Comparison of ENCODE assay signal across 18 cellular contexts in genomic region chr5:64295100-64295499, GRCh38.
DNase-seq lines count a peak whose midpoint lies in the region; ATAC-seq and TF ChIP-seq lines count a peak whose summit lies in the region.
"Had no signal": no experiment of that assay in that cellular context is flagged by ENCODE, and none has a peak within 500 bp of the region (broad histone marks: within the 10 kb centered on the region; RNA-seq: fewer than 3 reads in every experiment).

No MANE protein-coding gene starts in this region.

- no peaks in the 10 kb centered on the region for H3K36me3 ChIP-seq in transverse colon

- no peak overlapping the region for H3K27ac ChIP-seq in transverse colon

- in situ Hi-C loops in G401 (cut with HindIII; ENCODE audit: low sequenced_read_pairs): no loop called here
- in situ Hi-C loops in transverse colon (cut with MboI; ENCODE audit: low pct_ligation_motif_present in 1 of 4, low pct_unique_long_range_greater_than_20kb in 1 of 4, low sequenced_read_pairs in 3 of 4): no loop called here

- intact Hi-C loops in transverse colon (cut with DNase I; ENCODE audit: low total_unique reads): no loop called here

- WGBS in transverse colon (ENCODE audit: low coverage in 1 of 2), 2 donors: 100% methylated on average over 1 of the region's 1 CpG; no CpG with 5 or more reads in 1 of the 2 donors

- no peak for ATAC-seq in GM21381 (IDR thresholded peaks at IDR 0.05; ENCODE audit: unreplicated experiment)
- ATAC-seq: K562, T-helper 17 cell had no signal

- H3K4me3 ChIP-seq in transverse colon: no peak overlapping the region
- H3K4me3 ChIP-seq: K562 had no signal

- TF ChIP-seq CTCF in transverse colon (IDR thresholded peaks at IDR 0.05): no peak

- DNase-seq in G401 (ENCODE audit: low spot score) (peak; percentile 80), NCI-H187 treated with DMSO at 0.1 percent for 48 hours (lab: John Stamatoyannopoulos, UW) (peak; percentile 91), NCI-H510A treated with DMSO at 0.1 percent for 48 hours (lab: John Stamatoyannopoulos, UW) (peak; percentile 27), kidney tubule cell (ENCODE audit: low spot score) (peak; percentile 1), superior temporal gyrus (ENCODE audit: extremely low spot score) (no peak), transverse colon (no peak)
- DNase-seq: ACHN, AML-193, COR-L47, DMS79 treated with DMSO at 0.1 percent for 48 hours, MV-4-11, NCI-H1436 treated with DMSO at 0.1 percent for 48 hours, NCI-H526, OCI-M1, SIG-M5, T-helper 17 cell had no signal

- no peak for TF ChIP-seq POLR2A in transverse colon (IDR thresholded peaks at IDR 0.05)

- TF ChIP-seq EP300 in transverse colon (IDR thresholded peaks at IDR 0.05; ENCODE audit: low read depth): no peak

- no peaks in the 10 kb centered on the region for H3K4me1 ChIP-seq in transverse colon

- H3K27me3 ChIP-seq in transverse colon: no peaks in the 10 kb centered on the region

- H3K9me3 ChIP-seq in transverse colon: no peaks in the 10 kb centered on the region

Comparison
In these comparisons a context has a peak if more than half of its experiments do, and no peak if none do; other contexts are left out.
1. DNase-seq: peak in G401 (single experiment), NCI-H187 treated with DMSO at 0.1 percent for 48 hours (single experiment), NCI-H510A treated with DMSO at 0.1 percent for 48 hours (single experiment) and kidney tubule cell (single experiment); none in superior temporal gyrus (single experiment) and transverse colon (single experiment).